Comparison of ENCODE assay signal across 18 cellular contexts in genomic region chr14:63972323-63972932, GRCh38.
A peak's percentile ranks its signal among the peaks of the same experiment; 100 is the strongest.
DNase-seq lines count a peak whose midpoint lies in the region; ATAC-seq lines count a peak whose summit lies in the region.
"Had no signal": no experiment of that assay in that cellular context is flagged by ENCODE, and none has a peak within 500 bp of the region (broad histone marks: within the 10 kb centered on the region; RNA-seq: fewer than 3 reads in every experiment).

No MANE protein-coding gene starts in this region.

- ATAC-seq in GM18498 (IDR thresholded peaks at IDR 0.05; ENCODE audit: unreplicated experiment) (peak; percentile 60), GM19455 (IDR thresholded peaks at IDR 0.05; ENCODE audit: unreplicated experiment) (no peak)
- ATAC-seq: activated CD8-positive, alpha-beta T cell treated with anti-CD3 and anti-CD28 coated beads for 36 hours; natural killer cell; upper lobe of right lung had no signal

- DNase-seq in DMS53 (lab: John Stamatoyannopoulos, UW) (peak; percentile 75), NCI-H1436 (lab: John Stamatoyannopoulos, UW) (peak; percentile 42), SHP77 (lab: John Stamatoyannopoulos, UW) (peak; percentile 46 to 50), MV-4-11 (lab: John Stamatoyannopoulos, UW) (no peak)
- DNase-seq in activated effector memory CD4-positive, alpha-beta T cell treated with Interleukin-2 at 50 U/mL for 16 hours: no peak
- DNase-seq: activated B cell treated with CpG ODN at 0.5 μM for 24 hours; activated CD8-positive, alpha-beta T cell treated with anti-CD3 and anti-CD28 coated beads for 36 hours; activated T-cell treated with anti-CD3 and anti-CD28 coated beads, Interleukin-2, amount 50 U/mL, for 48 hours; foreskin fibroblast; kidney glomerular epithelial cell; mesenchymal stem cell; MG63; natural killer cell; NCI-H2227 treated with DMSO at 0.1 percent for 48 hours; stimulated activated CD4-positive, alpha-beta T cell treated with anti-CD3 and anti-CD28 coated beads, Interleukin-2, amount 100 ng/mL, for 48 hours; upper lobe of right lung had no signal

Comparison
In these comparisons a context has a peak if more than half of its experiments do, and no peak if none do; other contexts are left out.
1. DNase-seq: peak in DMS53 (single experiment), NCI-H1436 (single experiment) and SHP77 (2 of 2); none in MV-4-11 (single experiment) and activated effector memory CD4-positive, alpha-beta T cell treated with Interleukin-2 at 50 U/mL for 16 hours (single experiment).